Comparison of ENCODE assay signal across 13 cellular contexts in the genomic region with DNA sequence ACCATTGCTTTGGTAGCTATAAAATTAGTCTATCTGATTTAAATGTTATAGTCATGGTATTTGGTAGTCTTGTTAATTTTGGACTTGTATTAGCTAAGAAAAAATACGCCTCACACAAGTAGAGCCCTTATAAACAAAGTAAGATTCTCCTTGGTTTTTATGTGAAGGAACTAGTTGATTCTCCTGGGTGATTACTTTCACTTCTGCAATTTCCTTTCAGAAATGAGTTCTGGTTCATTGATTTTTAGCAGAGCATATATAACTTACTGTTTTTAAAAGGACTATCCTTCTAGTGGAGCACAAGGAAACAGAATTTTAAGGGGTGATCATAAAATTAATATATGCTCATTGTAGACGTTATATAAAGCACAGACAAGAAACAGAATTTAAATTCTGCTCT.
DNase-seq lines count a peak whose midpoint lies in the region; ATAC-seq and TF ChIP-seq lines count a peak whose summit lies in the region.
"Had no signal": no experiment of that assay in that cellular context is flagged by ENCODE, and none has a peak within 500 bp of the region (broad histone marks: within the 10 kb centered on the region; RNA-seq: fewer than 3 reads in every experiment).

No MANE protein-coding gene starts in this region.

- H3K4me1 Mint-ChIP-seq in nephron progenitor cell: peaks cover 10% of the 10 kb centered on the region
- H3K4me1 Mint-ChIP-seq in naive thymus-derived CD8-positive, alpha-beta T cell: peaks cover 0 to 10% (median 5%) of the 10 kb centered on the region in 4 donors
- H3K4me1 Mint-ChIP-seq: activated naive CD4-positive, alpha-beta T cell treated with anti-CD3 and anti-CD28 coated beads, Interleukin-2, amount 10 ng/mL, durations not matched to agents 7 days and 5 days had no signal

- peak; percentile 94 for ATAC-seq in GM18868 (IDR thresholded peaks at IDR 0.05; ENCODE audit: unreplicated experiment)
- ATAC-seq in GM21619 (IDR thresholded peaks at IDR 0.05; ENCODE audit: unreplicated experiment): peak; percentile 59
- peak; percentile 74 for ATAC-seq in HG03520 (IDR thresholded peaks at IDR 0.05; ENCODE audit: unreplicated experiment)
- ATAC-seq in naive thymus-derived CD8-positive, alpha-beta T cell: no peak
- ATAC-seq in HG03457 (IDR thresholded peaks at IDR 0.05; ENCODE audit: unreplicated experiment): no peak
- ATAC-seq: right lobe of liver had no signal

- DNase-seq in nephron progenitor cell (no peak), DMS114 treated with DMSO at 0.1 percent for 48 hours (lab: John Stamatoyannopoulos, UW; ENCODE audit: unreplicated experiment) (no peak), T-helper 2 cell (no peak)
- no peak for DNase-seq in naive thymus-derived CD8-positive, alpha-beta T cell
- DNase-seq: activated CD4-positive, alpha-beta T cell treated with anti-CD3 and anti-CD28 coated beads, Interleukin-2, amount 50 U/mL, for 1 hour; activated naive CD4-positive, alpha-beta T cell treated with anti-CD3 and anti-CD28 coated beads, Interleukin-2, amount 10 ng/mL, durations not matched to agents 7 days and 5 days; NCI-H774; right lobe of liver; SW 1271 had no signal

- TF ChIP-seq CTCF in nephron progenitor cell (IDR thresholded peaks at IDR 0.05): no peak

- peak overlapping the region; percentile 22 for H3K27ac Mint-ChIP-seq in nephron progenitor cell
- peak overlapping the region in 2 of 10 donors; percentile 33 to 37 for H3K27ac Mint-ChIP-seq in naive thymus-derived CD8-positive, alpha-beta T cell
- H3K27ac Mint-ChIP-seq: activated naive CD4-positive, alpha-beta T cell treated with anti-CD3 and anti-CD28 coated beads, Interleukin-2, amount 10 ng/mL, durations not matched to agents 7 days and 5 days had no signal

- POLR2A ChIA-PET in naive thymus-derived CD8-positive, alpha-beta T cell (lab: Charles Lee): no interaction called here

- H3K4me3 Mint-ChIP-seq in nephron progenitor cell: no peak overlapping the region
- peak overlapping the region in 1 of 10 donors; percentile 22 for H3K4me3 Mint-ChIP-seq in naive thymus-derived CD8-positive, alpha-beta T cell
- H3K4me3 Mint-ChIP-seq: activated naive CD4-positive, alpha-beta T cell treated with anti-CD3 and anti-CD28 coated beads, Interleukin-2, amount 10 ng/mL, durations not matched to agents 7 days and 5 days had no signal

- H3K9me3 Mint-ChIP-seq in nephron progenitor cell: peaks cover 14% of the 10 kb centered on the region
- peaks cover 0 to 4% (median 0%) of the 10 kb centered on the region in 9 donors for H3K9me3 Mint-ChIP-seq in naive thymus-derived CD8-positive, alpha-beta T cell
- H3K9me3 Mint-ChIP-seq: activated naive CD4-positive, alpha-beta T cell treated with anti-CD3 and anti-CD28 coated beads, Interleukin-2, amount 10 ng/mL, durations not matched to agents 7 days and 5 days had no signal

- H3K27me3 Mint-ChIP-seq in nephron progenitor cell (ENCODE audit: low read depth, poor library complexity): no peaks in the 10 kb centered on the region
- no peaks in the 10 kb centered on the region for H3K27me3 Mint-ChIP-seq in naive thymus-derived CD8-positive, alpha-beta T cell
- H3K27me3 Mint-ChIP-seq: activated naive CD4-positive, alpha-beta T cell treated with anti-CD3 and anti-CD28 coated beads, Interleukin-2, amount 10 ng/mL, durations not matched to agents 7 days and 5 days had no signal

- no peaks in the 10 kb centered on the region for H3K36me3 Mint-ChIP-seq in nephron progenitor cell (ENCODE audit: low read depth)
- peaks cover 0 to 12% (median 3%) of the 10 kb centered on the region in 3 donors for H3K36me3 Mint-ChIP-seq in naive thymus-derived CD8-positive, alpha-beta T cell
- H3K36me3 Mint-ChIP-seq: activated naive CD4-positive, alpha-beta T cell treated with anti-CD3 and anti-CD28 coated beads, Interleukin-2, amount 10 ng/mL, durations not matched to agents 7 days and 5 days had no signal

Comparison
In these comparisons a context has a peak if more than half of its experiments do, and no peak if none do; other contexts are left out.
1. ATAC-seq: peak in GM18868 (single experiment), GM21619 (single experiment) and HG03520 (single experiment); none in naive thymus-derived CD8-positive, alpha-beta T cell (0 of 2) and HG03457 (single experiment).